ENCODE assay signal across 18 cellular contexts in the genomic region with DNA sequence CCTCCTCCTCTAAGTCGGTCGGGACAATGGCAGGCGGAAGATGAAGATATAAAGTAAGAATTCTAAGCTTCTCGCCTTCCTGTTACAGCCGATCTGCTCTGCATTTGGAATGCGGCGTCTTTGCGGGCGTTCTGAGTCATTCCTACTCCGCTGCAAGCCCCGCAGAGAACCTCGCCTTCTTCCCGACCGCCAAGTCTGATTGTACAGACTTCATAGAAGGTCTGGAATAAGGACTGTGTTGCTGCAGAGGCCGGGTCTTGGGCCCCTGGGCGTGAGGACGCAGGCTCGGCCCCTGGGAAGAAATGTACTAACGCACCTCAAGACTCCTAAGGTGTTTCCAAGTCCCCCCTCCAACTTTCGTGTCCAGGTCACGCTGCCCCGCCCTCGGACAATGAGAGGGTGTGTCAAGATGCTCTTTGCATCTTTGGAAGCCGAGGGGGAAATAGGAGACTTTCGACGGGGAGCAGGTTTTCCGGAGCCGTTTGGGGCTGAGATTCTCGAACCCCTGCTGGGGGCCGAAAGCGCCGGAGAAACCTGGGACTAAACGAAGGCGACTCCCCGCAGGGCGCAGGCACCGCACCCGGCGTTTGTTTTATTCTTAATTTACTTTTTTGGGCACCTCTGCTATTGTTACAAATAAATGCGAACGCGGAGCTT. TPM values are rescaled to one million over a fixed set of nuclear protein-coding genes. Genes with fewer than 3 reads are reported as not detected.
DNase-seq lines count a peak whose midpoint lies in the region; ATAC-seq, FAIRE-seq and TF ChIP-seq lines count a peak whose summit lies in the region.
"Had no signal": no experiment of that assay in that cellular context is flagged by ENCODE, and none has a peak within 500 bp of the region (broad histone marks: within the 10 kb centered on the region; RNA-seq: fewer than 3 reads in every experiment).

No MANE protein-coding gene starts in this region.

- no peak overlapping the region for H3K27ac Mint-ChIP-seq in H9
- no peak overlapping the region for H3K27ac Mint-ChIP-seq in neural progenitor cell
- H3K27ac Mint-ChIP-seq: activated naive CD8-positive, alpha-beta T cell had no signal

- peaks cover 2 to 22% of the 10 kb centered on the region in 2 experiments; a peak in 4 of 5 replicates for H3K9me3 Mint-ChIP-seq in H9
- H3K9me3 Mint-ChIP-seq in neural progenitor cell: peaks cover 6% of the 10 kb centered on the region
- H3K9me3 Mint-ChIP-seq: neural crest cell had no signal

- WGBS in H9 (ENCODE audit: extremely low coverage, insufficient read length, low lambda C conversion rate): no CpG with 5 or more reads among the region's 42 CpGs
- whole genome bisulfite sequencing in H1 (ENCODE audit: extremely low coverage in 1 of 2, insufficient coverage in 1 of 2, insufficient read length in 1 of 2, insufficient replicate concordance in 2 of 2, low coverage in 1 of 2, low lambda C conversion rate in 2 of 2, missing lambda C conversion rate in 1 of 2), 2 experiments: 2% methylated on average over 41 of the region's 42 CpGs; no CpG with 5 or more reads in 1 of the 2 experiments

- no peak overlapping the region for H3K56ac ChIP-seq in H9 (ENCODE audit: insufficient read length, low read depth, low read length)
- no peak overlapping the region for H3K56ac ChIP-seq in H1 (replicated peaks; ENCODE audit: insufficient read length, low read depth, low read length)

- H3K27me3 ChIP-seq in H9 (ENCODE audit: insufficient read depth, low read length) (peaks cover 97% of the 10 kb centered on the region), H1 (replicated peaks in 1 of 4; ENCODE audit: control insufficient read depth in 3 of 4, extremely low read depth in 1 of 4, insufficient read depth in 3 of 4, low read length in 3 of 4) (peaks cover 95 to 100% (median 98%) of the 10 kb centered on the region in 4 experiments), neural progenitor cell (peaks cover 100% of the 10 kb centered on the region), Peyer's patch (peaks cover 0 to 58% of the 10 kb centered on the region in 2 donors)

- H2BK20ac ChIP-seq in H9 (ENCODE audit: low read depth, low read length, poor library complexity, severe bottlenecking) (no peak overlapping the region), H1 (ENCODE audit: low read length) (no peak overlapping the region)

- H4K20me1 ChIP-seq in H9 (ENCODE audit: control insufficient read depth, insufficient read depth, insufficient read length): no peaks in the 10 kb centered on the region
- peaks cover 16 to 26% of the 10 kb centered on the region in 2 experiments for H4K20me1 ChIP-seq in H1 (replicated peaks in 1 of 2; ENCODE audit: control insufficient read depth in 1 of 2, insufficient read depth in 2 of 2, low read length in 2 of 2)
- H4K20me1 ChIP-seq in neural progenitor cell (ENCODE audit: low read depth): peaks cover 74% of the 10 kb centered on the region

- H3K36me3 Mint-ChIP-seq in H9 (ENCODE audit: insufficient read depth in 1 of 3, low read depth in 3 of 3) (no peaks in the 10 kb centered on the region; a peak in 1 of 7 replicates), neural progenitor cell (no peaks in the 10 kb centered on the region)
- H3K36me3 Mint-ChIP-seq: activated naive CD8-positive, alpha-beta T cell; CD4-positive, alpha-beta memory T cell had no signal

- CTCF ChIA-PET in H1 (lab: Charles Lee; ENCODE audit: partially characterized antibody): interaction anchor here (1.0 to 3.2 kb wide), 11 partner anchors 11 to 303 kb away, joined by 3 to 9 read pairs (median 4); partner anchors contain the start of gene PAX3

- H3K9ac ChIP-seq in H9 (ENCODE audit: extremely low read depth, insufficient read length, low read length) (no peak overlapping the region), H1 (replicated peaks in 1 of 4; ENCODE audit: extremely low read depth in 1 of 4, low read depth in 3 of 4, low read length in 3 of 4) (no peak overlapping the region), neural progenitor cell (no peak overlapping the region)

- no peak overlapping the region for H4K91ac ChIP-seq in H9 (ENCODE audit: insufficient read length, low read depth, low read length)
- H4K91ac ChIP-seq in H1 (replicated peaks; ENCODE audit: insufficient read length, low read length): no peak overlapping the region

- H3K4me2 ChIP-seq in H9 (ENCODE audit: insufficient read depth, insufficient read length, low read length) (peak overlapping the region; percentile 31), H1 (ENCODE audit: insufficient read depth in 1 of 2, low read depth in 2 of 2, low read length in 2 of 2) (peak overlapping the region; percentile 48 to 53), neural progenitor cell (peak overlapping the region; percentile 66)

- peak; percentile 76 for DNase-seq in ELF-1 (ENCODE audit: low read depth, low spot score)
- peak; percentile 77 for DNase-seq in H9
- DNase-seq in H1 (ENCODE audit: low read depth in 1 of 2, low spot score in 2 of 2): peak in 1 of 2 experiments; percentile 75
- peak; percentile 69 for DNase-seq in neural progenitor cell (ENCODE audit: low spot score)
- DNase-seq in NCI-H1930 (lab: John Stamatoyannopoulos, UW): no peak
- no peak for DNase-seq in Peyer's patch
- DNase-seq in cerebellum (ENCODE audit: low spot score): no peak
- DNase-seq: activated T-cell treated with anti-CD3 and anti-CD28 coated beads, Interleukin-2, amount 50 U/mL, for 1 hour; CD4-positive, alpha-beta memory T cell; cortex of kidney; foreskin melanocyte; left cardiac atrium; NCI-H1417; NCI-H524 treated with DMSO at 0.1 percent for 48 hours had no signal

- peaks cover 100% of the 10 kb centered on the region for H3K27me3 Mint-ChIP-seq in H9 (ENCODE audit: low read depth)
- H3K27me3 Mint-ChIP-seq in neural progenitor cell (ENCODE audit: insufficient read depth, low read depth): peaks cover 78% of the 10 kb centered on the region

- H2BK5ac ChIP-seq in H9 (ENCODE audit: insufficient read length, low read length): no peak overlapping the region
- no peak overlapping the region for H2BK5ac ChIP-seq in H1 (ENCODE audit: low read depth, low read length)

- H2AFZ ChIP-seq in H9 (ENCODE audit: low read length): no peak overlapping the region
- no peak overlapping the region for H2AFZ ChIP-seq in H1 (ENCODE audit: low read length)
- H2AFZ ChIP-seq in neural progenitor cell (replicated peaks): no peak overlapping the region

- peak overlapping the region; percentile 34 to 74; a peak in 4 of 5 replicates for H3K4me3 Mint-ChIP-seq in H9
- peak overlapping the region; percentile 79 for H3K4me3 Mint-ChIP-seq in neural progenitor cell
- H3K4me3 Mint-ChIP-seq: neural crest cell had no signal

- H3K79me2 ChIP-seq in H9 (ENCODE audit: insufficient read depth, low read length) (no peaks in the 10 kb centered on the region), H1 (ENCODE audit: control insufficient read depth in 1 of 2, insufficient read depth in 2 of 2, low read length in 2 of 2) (no peaks in the 10 kb centered on the region), neural progenitor cell (ENCODE audit: low read depth) (no peaks in the 10 kb centered on the region)

- no peak overlapping the region for H2BK12ac ChIP-seq in H9 (ENCODE audit: insufficient read length, low read depth, low read length)
- H2BK12ac ChIP-seq in H1 (ENCODE audit: low read depth, low read length): no peak overlapping the region

- no peak for TF ChIP-seq EP300 in H1 (IDR thresholded peaks at IDR 0.05; ENCODE audit: borderline replicate concordance in 1 of 2, low read depth in 2 of 2, low read length in 2 of 2)

- H3T11ph ChIP-seq in H9 (ENCODE audit: low read length): no peak overlapping the region

- no peaks in the 10 kb centered on the region; a peak in 1 of 8 replicates for H3K36me3 ChIP-seq in H1 (ENCODE audit: control insufficient read depth in 2 of 4, insufficient read depth in 4 of 4, low read length in 3 of 4)
- H3K36me3 ChIP-seq in neural progenitor cell: no peaks in the 10 kb centered on the region
- no peaks in the 10 kb centered on the region for H3K36me3 ChIP-seq in Peyer's patch

- TF ChIP-seq CTCF in H9 (conservative IDR thresholded peaks at IDR 0.05): no peak
- TF ChIP-seq CTCF in H1 (IDR thresholded peaks at IDR 0.05; ENCODE audit: control extremely low read depth in 1 of 3, insufficient read depth in 1 of 3, low read depth in 1 of 3, low read length in 3 of 3): no peak
- no peak for TF ChIP-seq CTCF in neural progenitor cell (IDR thresholded peaks at IDR 0.05)
- TF ChIP-seq CTCF in Peyer's patch (IDR thresholded peaks at IDR 0.05): no peak

- no peaks in the 10 kb centered on the region for H3K9me3 ChIP-seq in H9 (ENCODE audit: control insufficient read depth, low read depth, low read length)
- no peaks in the 10 kb centered on the region for H3K9me3 ChIP-seq in H1 (ENCODE audit: insufficient read depth in 2 of 2, low read depth in 1 of 2, low read length in 1 of 2)
- H3K9me3 ChIP-seq in neural progenitor cell (ENCODE audit: low read depth): no peaks in the 10 kb centered on the region
- peaks cover 0 to 10% (median 0%) of the 10 kb centered on the region in 4 donors for H3K9me3 ChIP-seq in Peyer's patch

- H2BK120ac ChIP-seq in H9 (ENCODE audit: low read depth, low read length, poor library complexity, severe bottlenecking) (no peak overlapping the region), H1 (replicated peaks; ENCODE audit: low read depth, low read length) (no peak overlapping the region)

- H3K4me3 ChIP-seq in H1 (ENCODE audit: extremely low read depth in 1 of 4, insufficient read depth in 2 of 4, low read depth in 3 of 4, low read length in 4 of 4) (peak overlapping the region in 2 of 4 experiments; percentile 12 to 40; a peak in 4 of 8 replicates), neural progenitor cell (peak overlapping the region; percentile 33), Peyer's patch (no peak overlapping the region)

- H3K23me2 ChIP-seq in H9 (ENCODE audit: insufficient read length, low read depth, low read length, poor library complexity, severe bottlenecking) (peaks cover 8% of the 10 kb centered on the region), H1 (ENCODE audit: low read depth, low read length) (peaks cover 1% of the 10 kb centered on the region; the same call in 1 of the 2 replicates)

- TF ChIP-seq RAD21 in H1 (IDR thresholded peaks at IDR 0.05 in 1 of 2, conservative IDR thresholded peaks at IDR 0.05 in 1 of 2; ENCODE audit: low read depth in 2 of 2, low read length in 2 of 2): no peak

- H3K79me1 ChIP-seq in H9 (ENCODE audit: insufficient read depth, low read depth, low read length, poor library complexity, severe bottlenecking) (no peaks in the 10 kb centered on the region), H1 (ENCODE audit: low read depth, low read length) (no peaks in the 10 kb centered on the region)

- H4K5ac ChIP-seq in H9 (ENCODE audit: insufficient read length, low read depth, low read length) (no peak overlapping the region), H1 (ENCODE audit: insufficient read length, low read depth, low read length) (no peak overlapping the region)

- no peak overlapping the region for H3K4ac ChIP-seq in H9 (ENCODE audit: low read depth, low read length)
- H3K4ac ChIP-seq in H1 (replicated peaks; ENCODE audit: insufficient read length, low read depth, low read length): no peak overlapping the region

- no peak for ATAC-seq in GM18907 (IDR thresholded peaks at IDR 0.05; ENCODE audit: unreplicated experiment)
- ATAC-seq: left cardiac atrium had no signal

- POLR2A ChIA-PET in H1 (lab: Charles Lee; ENCODE audit: partially characterized antibody): interaction anchor here (1.0 to 2.4 kb wide), 4 partner anchors 10 to 19 kb away, joined by 3 to 11 read pairs (median 4); partner anchors contain the start of gene PAX3

- H4K8ac ChIP-seq in H9 (replicated peaks; ENCODE audit: insufficient read length, low read depth, low read length): no peak overlapping the region
- H4K8ac ChIP-seq in H1 (ENCODE audit: extremely low read depth, insufficient read depth, low read length): peak overlapping the region; percentile 76; the same call in 1 of the 2 replicates

- H3K18ac ChIP-seq in H9 (ENCODE audit: insufficient read length, low read depth, low read length) (no peak overlapping the region), H1 (ENCODE audit: extremely low read depth, low read length) (no peak overlapping the region)

- H3K14ac ChIP-seq in H9 (ENCODE audit: insufficient read depth, low read length) (no peak overlapping the region), H1 (ENCODE audit: insufficient read length) (no peak overlapping the region)

- H3K23ac ChIP-seq in H9 (ENCODE audit: insufficient read length, low read depth, low read length): no peak overlapping the region
- no peak overlapping the region for H3K23ac ChIP-seq in H1 (ENCODE audit: insufficient read length)

- peaks cover 63% of the 10 kb centered on the region for H3F3A ChIP-seq in neural progenitor cell (ENCODE audit: low read depth)

- FAIRE-seq in H1 (lab: Jason Lieb, UNC): no peak

- no peak for TF ChIP-seq POLR2A in H1 (IDR thresholded peaks at IDR 0.05; ENCODE audit: control extremely low read depth in 1 of 2, low read depth in 2 of 2, low read length in 2 of 2)
- no peak for TF ChIP-seq POLR2A in Peyer's patch (IDR thresholded peaks at IDR 0.05)

- H3K27ac ChIP-seq in H9 (ENCODE audit: insufficient read length, low read depth, low read length): no peak overlapping the region
- no peak overlapping the region for H3K27ac ChIP-seq in H1 (ENCODE audit: low read depth, low read length)
- no peak overlapping the region for H3K27ac ChIP-seq in neural progenitor cell
- no peak overlapping the region for H3K27ac ChIP-seq in Peyer's patch
- H3K27ac ChIP-seq: epithelial cell of prostate had no signal

- H3K4me1 ChIP-seq in H9 (ENCODE audit: insufficient read depth, low read length): no peaks in the 10 kb centered on the region
- H3K4me1 ChIP-seq in H1 (replicated peaks in 1 of 4; ENCODE audit: control insufficient read depth in 3 of 4, insufficient read depth in 4 of 4, low read length in 3 of 4): peaks cover 4 to 27% (median 13%) of the 10 kb centered on the region in 4 experiments
- peaks cover 35% of the 10 kb centered on the region for H3K4me1 ChIP-seq in neural progenitor cell
- H3K4me1 ChIP-seq in Peyer's patch: peaks cover 0 to 7% (median 3%) of the 10 kb centered on the region in 4 donors

- H2BK15ac ChIP-seq in H9 (ENCODE audit: low read depth, low read length) (no peak overlapping the region), H1 (ENCODE audit: low read length) (no peak overlapping the region)

- H3K4me1 Mint-ChIP-seq in H9 (peaks cover 13 to 33% of the 10 kb centered on the region in 2 experiments), neural progenitor cell (peaks cover 65% of the 10 kb centered on the region)

- H2AK5ac ChIP-seq in H9 (ENCODE audit: insufficient read length, low read length) (no peak overlapping the region), H1 (ENCODE audit: low read depth, low read length) (no peak overlapping the region)

RNA-seq across cellular contexts. Expression of gene PAX3, which starts 12.7 kb away (rescaled TPM):
- total RNA-seq in H9 (2021) (not detected in 2 replicates), neural progenitor cell (ENCODE audit: low replicate concordance) (4.6 and 4.9 TPM in 2 replicates), Peyer's patch (not detected), cerebellum (135 TPM)
- not detected in 2 replicates for total RNA-seq in H1 (2021; fragmentation: NEBNext Ultra II Directional; extraction: Animal tissue kit (Norgen Biotek cat#: 25700))
- polyA plus RNA-seq in H1 (2011; rRNA removed): 0.33 and 0.35 TPM in 2 replicates
- 0.13 TPM for polyA plus RNA-seq in H1 (2011; cell fraction: cytosol; rRNA removed)
- 1.0 TPM for polyA plus RNA-seq in H1 (2011; cell fraction: nucleus; rRNA removed)
- polyA plus RNA-seq in H1 (2012, experiment 1 of 2): 0.18 to 0.59 TPM (median 0.23 TPM) in 4 replicates
- 0.13 TPM for polyA plus RNA-seq in H1 (2012, experiment 2 of 2)
- polyA plus RNA-seq in H1 (2013, experiment 1 of 2): not detected
- polyA plus RNA-seq in H1 (2013, experiment 2 of 2): not detected
- 0.69 TPM in 1 of 2 replicates, not detected in the other for polyA minus RNA-seq in H1 (2011; rRNA and poly(A)+ RNA removed)
- polyA minus RNA-seq in H1 (2011; cell fraction: cytosol; rRNA and poly(A)+ RNA removed): not detected
- not detected for polyA minus RNA-seq in H1 (2011; cell fraction: nucleus; rRNA and poly(A)+ RNA removed)
- total RNA-seq: CD4-positive, alpha-beta memory T cell had no signal
- polyA plus RNA-seq: CD4-positive, alpha-beta memory T cell had no signal

Comparison
In these comparisons a context has a peak if more than half of its experiments do, and no peak if none do; other contexts are left out.
1. DNase-seq: peak in ELF-1 (single experiment), H9 (single experiment) and neural progenitor cell (single experiment); none in NCI-H1930 (0 of 2), Peyer's patch (0 of 3) and cerebellum (single experiment).
2. RNA of gene PAX3, which starts 12.7 kb away (total RNA-seq): 135 TPM in cerebellum (single experiment); 4.6 to 4.9 TPM in neural progenitor cell, not detected in Peyer's patch, not detected in H1 and not detected in H9; every median in the first group is over 10 times any median in the second.
3. Peak in every context shown above with its lines, with median percentiles within 50 percentile points of each other: H3K4me2 ChIP-seq.